Comparison of ENCODE assay signal across 29 cellular contexts in genomic region chr12:23655112-23655511, GRCh38.
"Had no signal": no experiment of that assay in that cellular context is flagged by ENCODE, and none has a peak within 500 bp of the region (broad histone marks: within the 10 kb centered on the region; RNA-seq: fewer than 3 reads in every experiment).

No MANE protein-coding gene starts in this region.

- ATAC-seq: activated CD4-positive, alpha-beta T cell treated with anti-CD3 and anti-CD28 coated beads for 36 hours; activated CD8-positive, alpha-beta memory T cell treated with anti-CD3 and anti-CD28 coated beads, Interleukin-2, amount 10 ng/mL, durations not matched to agents 7 days and 5 days; activated CD8-positive, alpha-beta T cell treated with anti-CD3 and anti-CD28 coated beads, Interleukin-2, amount 10 ng/mL, durations not matched to agents 7 days and 5 days; activated naive CD8-positive, alpha-beta T cell treated with anti-CD3 and anti-CD28 coated beads, Interleukin-2, amount 50 U/mL, for 24 hours; body of pancreas; gastroesophageal sphincter; heart right ventricle; T-helper 17 cell had no signal

- H3K27ac ChIP-seq: adrenal gland, body of pancreas, epithelial cell of prostate, esophagus squamous epithelium, gastroesophageal sphincter, heart right ventricle had no signal

- FAIRE-seq: colon, endothelial cell of umbilical vein had no signal

- DNase-seq: activated CD4-positive, alpha-beta memory T cell treated with anti-CD3 and anti-CD28 coated beads for 36 hours; activated CD4-positive, alpha-beta T cell treated with anti-CD3 and anti-CD28 coated beads for 36 hours; activated CD4-positive, alpha-beta T cell treated with anti-CD3 and anti-CD28 coated beads, Interleukin-2, amount 10 ng/mL, durations not matched to agents 24 days and 14 days; activated CD4-positive, CD25-positive, alpha-beta regulatory T cell; activated CD4-positive, CD25-positive, alpha-beta regulatory T cell treated with anti-CD3 and anti-CD28 coated beads, Interleukin-2, amount 50 U/mL, for 72 hours; activated CD8-positive, alpha-beta memory T cell treated with anti-CD3 and anti-CD28 coated beads, Interleukin-2, amount 10 ng/mL, durations not matched to agents 7 days and 5 days; activated CD8-positive, alpha-beta memory T cell treated with anti-CD3 and anti-CD28 coated beads, Interleukin-2, amount 50 U/mL, for 4 hours; activated CD8-positive, alpha-beta T cell treated with anti-CD3 and anti-CD28 coated beads, Interleukin-2, amount 10 ng/mL, durations not matched to agents 7 days and 5 days; activated effector memory CD4-positive, alpha-beta T cell treated with anti-CD3 and anti-CD28 coated beads, Interleukin-2, amount 50 U/mL, for 16 hours; activated naive CD4-positive, alpha-beta T cell treated with anti-CD3 and anti-CD28 coated beads for 36 hours; activated naive CD8-positive, alpha-beta T cell treated with anti-CD3 and anti-CD28 coated beads for 36 hours; activated naive CD8-positive, alpha-beta T cell treated with anti-CD3 and anti-CD28 coated beads, Interleukin-2, amount 50 U/mL, for 24 hours; activated T-cell treated with anti-CD3 and anti-CD28 coated beads, Interleukin-2, amount 50 U/mL, for 1 hour; activated T-cell treated with anti-CD3 and anti-CD28 coated beads, Interleukin-2, amount 50 U/mL, for 48 hours; adrenal gland; amygdala; aorta; body of pancreas; caudate nucleus; effector CD8-positive, alpha-beta T cell; esophagus squamous epithelium; foreskin melanocyte; heart right ventricle; T-helper 17 cell; T1000 had no signal

- H3K9me3 ChIP-seq: adrenal gland, body of pancreas, esophagus squamous epithelium, gastroesophageal sphincter had no signal

- H3K4me1 ChIP-seq: adrenal gland, body of pancreas, esophagus squamous epithelium, gastroesophageal sphincter, heart right ventricle had no signal

- H3K36me3 ChIP-seq: adrenal gland, esophagus squamous epithelium, gastroesophageal sphincter, heart right ventricle had no signal

- H3K4me3 ChIP-seq: adrenal gland, body of pancreas, esophagus squamous epithelium, gastroesophageal sphincter, heart right ventricle had no signal

- H3K27me3 ChIP-seq: adrenal gland, body of pancreas, esophagus squamous epithelium, gastroesophageal sphincter, heart right ventricle had no signal
